8 cellular contexts compared by ENCODE assay signal in the genomic region with DNA sequence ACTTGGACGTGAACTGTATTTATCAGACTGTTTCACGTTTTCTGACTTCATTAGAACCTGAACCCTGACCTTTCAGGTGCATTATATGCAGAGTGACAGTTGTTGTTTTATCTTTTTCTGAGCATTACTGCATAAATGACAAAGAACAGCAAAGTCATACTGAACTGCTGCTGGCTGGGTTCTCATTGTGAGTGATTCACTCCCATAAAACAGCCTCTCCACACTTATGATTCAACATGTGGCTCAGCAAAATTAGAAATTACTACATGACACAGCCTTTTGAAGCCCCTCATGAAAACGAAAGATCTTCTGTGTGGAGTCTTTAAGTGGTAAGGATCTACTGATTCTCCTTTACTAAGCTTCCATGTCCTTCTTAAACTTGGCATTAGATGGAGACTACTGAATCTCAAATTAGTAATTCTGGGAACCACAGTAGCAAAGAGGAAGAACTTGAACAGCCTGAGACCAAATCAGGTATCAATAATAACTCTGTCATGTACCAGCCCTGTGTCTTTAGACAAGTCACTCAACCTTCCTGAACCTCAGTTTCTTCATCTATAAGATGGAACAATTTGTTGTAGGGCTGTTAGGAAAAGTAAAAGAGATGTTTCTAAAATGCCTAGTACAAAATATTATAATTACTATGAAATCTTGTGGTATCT.
DNase-seq lines count a peak whose midpoint lies in the region; ATAC-seq and TF ChIP-seq lines count a peak whose summit lies in the region.
"Had no signal": no experiment of that assay in that cellular context is flagged by ENCODE, and none has a peak within 500 bp of the region (broad histone marks: within the 10 kb centered on the region; RNA-seq: fewer than 3 reads in every experiment).

No MANE protein-coding gene starts in this region.

- H3K36me3 ChIP-seq in mammary epithelial cell (ENCODE audit: insufficient read depth, low read length) (peaks cover 1% of the 10 kb centered on the region), stomach (no peaks in the 10 kb centered on the region)

- no peak overlapping the region for H3K4me3 ChIP-seq in mammary epithelial cell (replicated peaks in 1 of 3; ENCODE audit: insufficient read depth in 1 of 3, low read depth in 2 of 3, low read length in 3 of 3)
- H3K4me3 ChIP-seq in stomach = no peak overlapping the region

- no peak overlapping the region for H3K27ac Mint-ChIP-seq in natural killer cell

- no peak overlapping the region for H3K4me2 ChIP-seq in mammary epithelial cell (ENCODE audit: insufficient read depth, low read depth, low read length)

- DNase-seq in GM03348 (ENCODE audit: low spot score) = peak; percentile 53
- peak; percentile 41 for DNase-seq in MV-4-11 (lab: John Stamatoyannopoulos, UW)
- peak; percentile 70 for DNase-seq in mammary epithelial cell
- DNase-seq in omental fat pad (ENCODE audit: low spot score) = no peak
- DNase-seq in stomach = no peak
- no peak for DNase-seq in DMS 273 treated with DMSO at 0.1 percent for 48 hours (lab: John Stamatoyannopoulos, UW)
- no peak for DNase-seq in natural killer cell
- DNase-seq: NCI-H2107 had no signal

- dilution Hi-C loops in mammary epithelial cell (cut with HindIII; ENCODE audit: low sequenced_read_pairs) = no loop called here

- no peak overlapping the region for H3K4me3 Mint-ChIP-seq in natural killer cell

- no peak overlapping the region for H3K9ac ChIP-seq in mammary epithelial cell (ENCODE audit: insufficient read depth, low read length)

- H3K9me3 Mint-ChIP-seq in natural killer cell = no peaks in the 10 kb centered on the region

- H3K4me1 Mint-ChIP-seq in natural killer cell = no peaks in the 10 kb centered on the region

- TF ChIP-seq EP300 in stomach (IDR thresholded peaks at IDR 0.05) = no peak

- ATAC-seq in omental fat pad (ENCODE audit: low FRiP score) (peak; percentile 31), natural killer cell (no peak)

- no peaks in the 10 kb centered on the region for H3K36me3 Mint-ChIP-seq in natural killer cell

- no peaks in the 10 kb centered on the region for H4K20me1 ChIP-seq in mammary epithelial cell (ENCODE audit: insufficient read depth, low read length)

- H3K27ac ChIP-seq in mammary epithelial cell (ENCODE audit: insufficient read depth, low read depth, low read length) (peak overlapping the region; percentile 25), stomach (peak overlapping the region in 2 of 5 donors; percentile 16 to 48)

- no peak overlapping the region for H2AFZ ChIP-seq in mammary epithelial cell (ENCODE audit: low read depth, low read length)

- 58% methylated on average over 3 of the region's 3 CpGs for WGBS in mammary epithelial cell (ENCODE audit: low coverage, missing lambda C conversion rate)
- 29 to 62% (median 42%) methylated on average over 3 of the region's 3 CpGs for WGBS in stomach, 5 donors

- H3K9me3 ChIP-seq in mammary epithelial cell (replicated peaks; ENCODE audit: insufficient read depth, low read length) (no peaks in the 10 kb centered on the region), stomach (no peaks in the 10 kb centered on the region)

- H3K27me3 Mint-ChIP-seq in natural killer cell (ENCODE audit: low read depth in 2 of 2) = peaks cover 0 to 5% of the 10 kb centered on the region in 2 donors

- intact Hi-C loops in mammary epithelial cell (cut with micrococcal nuclease) = no loop called here
- intact Hi-C loops in stomach (cut with DNase I; ENCODE audit: low total_unique reads) = no loop called here
- intact Hi-C loops in natural killer cell (cut with micrococcal nuclease) = loop anchor here (10.0 kb wide), 1 partner anchor 214 kb away; a partner anchor contains a TSS

- TF ChIP-seq CTCF in mammary epithelial cell (conservative IDR thresholded peaks at IDR 0.05 in 1 of 2, IDR thresholded peaks at IDR 0.05 in 1 of 2; ENCODE audit: extremely low read depth in 1 of 2, insufficient read depth in 1 of 2, low read depth in 1 of 2, low read length in 2 of 2) (no peak), omental fat pad (IDR thresholded peaks at IDR 0.05) (no peak), stomach (IDR thresholded peaks at IDR 0.05) (no peak), natural killer cell (IDR thresholded peaks at IDR 0.05) (no peak)

- H3K79me2 ChIP-seq in mammary epithelial cell (ENCODE audit: insufficient read depth, low read length) = peaks cover 14% of the 10 kb centered on the region

- CTCF ChIA-PET in mammary epithelial cell (lab: Charles Lee; ENCODE audit: low non-redundant PET) = no interaction called here

- TF ChIP-seq POLR2A in stomach (IDR thresholded peaks at IDR 0.05) = no peak

- BruUV-seq in mammary epithelial cell (replicated peaks; lab: Mats Ljungman, UMichigan) = no TSS peak

- H3K4me1 ChIP-seq in mammary epithelial cell (ENCODE audit: insufficient read depth, low read length) (peaks cover 15% of the 10 kb centered on the region), stomach (peaks cover 9 to 45% (median 26%) of the 10 kb centered on the region in 4 donors)

- H3K27me3 ChIP-seq in mammary epithelial cell (ENCODE audit: insufficient read depth, low read length) (no peaks in the 10 kb centered on the region), stomach (no peaks in the 10 kb centered on the region)

- in situ Hi-C loops in mammary epithelial cell (cut with MboI; ENCODE audit: low sequenced_read_pairs in 2 of 2) = no loop called here

Comparison
In these comparisons a context has a peak if more than half of its experiments do, and no peak if none do; other contexts are left out.
1. DNase-seq: peak in GM03348 (single experiment), MV-4-11 (single experiment) and mammary epithelial cell (single experiment); none in omental fat pad (single experiment), stomach (single experiment), DMS 273 treated with DMSO at 0.1 percent for 48 hours (single experiment) and natural killer cell (single experiment).